Comparison of ENCODE assay signal across 16 cellular contexts in genomic region chr1:2610036-2610720, GRCh38. TPM values are rescaled to one million over a fixed set of nuclear protein-coding genes. Genes with fewer than 3 reads are reported as not detected.
DNase-seq lines count a peak whose midpoint lies in the region; ATAC-seq and TF ChIP-seq lines count a peak whose summit lies in the region.
"Had no signal": no experiment of that assay in that cellular context is flagged by ENCODE, and none has a peak within 500 bp of the region (broad histone marks: within the 10 kb centered on the region; RNA-seq: fewer than 3 reads in every experiment).

No MANE protein-coding gene starts in this region.

- ATAC-seq in upper lobe of right lung = no peak
- ATAC-seq: effector memory CD8-positive, alpha-beta T cell had no signal

- H3K9me3 Mint-ChIP-seq in activated naive CD4-positive, alpha-beta T cell treated with anti-CD3 and anti-CD28 coated beads, Interleukin-2, amount 10 ng/mL, durations not matched to agents 7 days and 5 days = peaks cover 18% of the 10 kb centered on the region

- CTCF ChIA-PET in activated naive CD4-positive, alpha-beta T cell treated with anti-CD3 and anti-CD28 coated beads, Interleukin-2, amount 10 ng/mL, durations not matched to agents 7 days and 5 days (lab: Charles Lee) = no interaction called here

- peak; percentile 17 for DNase-seq in activated naive CD4-positive, alpha-beta T cell treated with anti-CD3 and anti-CD28 coated beads, Interleukin-2, amount 10 ng/mL, durations not matched to agents 7 days and 5 days
- no peak for DNase-seq in activated naive CD4-positive, alpha-beta T cell (lab: John Stamatoyannopoulos, UW)
- DNase-seq in astrocyte of the hippocampus (ENCODE audit: low read depth, low spot score) (peak; percentile 49), medulla oblongata (ENCODE audit: extremely low spot score) (peak; percentile 20), upper lobe of right lung (peak; percentile 50), AG20443 (ENCODE audit: low spot score) (no peak), iPS-NIHi7 (ENCODE audit: extremely low spot score) (no peak)
- no peak for DNase-seq in central memory CD4-positive, alpha-beta T cell
- DNase-seq: activated CD8-positive, alpha-beta T cell treated with anti-CD3 and anti-CD28 coated beads, Interleukin-2, amount 10 ng/mL, durations not matched to agents 7 days and 5 days; Caco-2; effector memory CD8-positive, alpha-beta T cell; GDM1; naive B cell; RPMI8226 had no signal

- H3K4me1 Mint-ChIP-seq in activated naive CD4-positive, alpha-beta T cell treated with anti-CD3 and anti-CD28 coated beads, Interleukin-2, amount 10 ng/mL, durations not matched to agents 7 days and 5 days = no peaks in the 10 kb centered on the region

- no peaks in the 10 kb centered on the region for H3K9me3 ChIP-seq in upper lobe of right lung
- H3K9me3 ChIP-seq: Caco-2 had no signal

- no peaks in the 10 kb centered on the region for H3K36me3 Mint-ChIP-seq in activated naive CD4-positive, alpha-beta T cell treated with anti-CD3 and anti-CD28 coated beads, Interleukin-2, amount 10 ng/mL, durations not matched to agents 7 days and 5 days

- H3K27ac ChIP-seq in upper lobe of right lung = no peak overlapping the region

- H3K4me3 ChIP-seq in upper lobe of right lung = no peak overlapping the region

- H3K4me1 ChIP-seq in upper lobe of right lung = peaks cover 5% of the 10 kb centered on the region
- H3K4me1 ChIP-seq: Caco-2 had no signal

- peaks cover 11% of the 10 kb centered on the region for H3K27me3 Mint-ChIP-seq in activated naive CD4-positive, alpha-beta T cell treated with anti-CD3 and anti-CD28 coated beads, Interleukin-2, amount 10 ng/mL, durations not matched to agents 7 days and 5 days
- H3K27me3 Mint-ChIP-seq: stimulated activated naive CD8-positive, alpha-beta T cell treated with anti-CD3 and anti-CD28 coated beads, Interleukin-15, Interleukin-2, amounts not matched to agents 100 ng/mL and 50 ng/mL, for 24 hours had no signal

- no peaks in the 10 kb centered on the region for H3K27me3 ChIP-seq in upper lobe of right lung

- no peak overlapping the region for H3K27ac Mint-ChIP-seq in activated naive CD4-positive, alpha-beta T cell treated with anti-CD3 and anti-CD28 coated beads, Interleukin-2, amount 10 ng/mL, durations not matched to agents 7 days and 5 days
- H3K27ac Mint-ChIP-seq: activated CD8-positive, alpha-beta T cell treated with anti-CD3 and anti-CD28 coated beads, Interleukin-2, amount 10 ng/mL, durations not matched to agents 7 days and 5 days; effector memory CD8-positive, alpha-beta T cell; naive B cell; stimulated activated naive CD8-positive, alpha-beta T cell treated with anti-CD3 and anti-CD28 coated beads, Interleukin-15, Interleukin-2, amounts not matched to agents 100 ng/mL and 50 ng/mL, for 24 hours had no signal

- intact Hi-C loops in upper lobe of right lung (cut with DNase I) = no loop called here

- no peak overlapping the region for H3K4me3 Mint-ChIP-seq in activated naive CD4-positive, alpha-beta T cell treated with anti-CD3 and anti-CD28 coated beads, Interleukin-2, amount 10 ng/mL, durations not matched to agents 7 days and 5 days
- H3K4me3 Mint-ChIP-seq: activated CD8-positive, alpha-beta T cell treated with anti-CD3 and anti-CD28 coated beads, Interleukin-2, amount 10 ng/mL, durations not matched to agents 7 days and 5 days; effector memory CD8-positive, alpha-beta T cell; naive B cell; stimulated activated naive CD8-positive, alpha-beta T cell treated with anti-CD3 and anti-CD28 coated beads, Interleukin-15, Interleukin-2, amounts not matched to agents 100 ng/mL and 50 ng/mL, for 24 hours had no signal

- no peak for TF ChIP-seq CTCF in upper lobe of right lung (IDR thresholded peaks at IDR 0.05)

- no peaks in the 10 kb centered on the region for H3K36me3 ChIP-seq in upper lobe of right lung

RNA-seq across cellular contexts. Expression of gene MMEL1, which starts 22.6 kb away (rescaled TPM):
- 3.2 TPM for total RNA-seq in upper lobe of right lung
- total RNA-seq: Caco-2, HepG2 had no signal

RNA-seq across cellular contexts. Expression of gene PRXL2B, which starts 23.6 kb away (rescaled TPM):
- 25.9 TPM for total RNA-seq in upper lobe of right lung

RNA-seq across cellular contexts. Expression of gene TNFRSF14, which starts 54.0 kb away (rescaled TPM):
- 133 TPM for total RNA-seq in upper lobe of right lung

Comparison
In these comparisons a context has a peak if more than half of its experiments do, and no peak if none do; other contexts are left out.
1. DNase-seq: peak in activated naive CD4-positive, alpha-beta T cell treated with anti-CD3 and anti-CD28 coated beads, Interleukin-2, amount 10 ng/mL, durations not matched to agents 7 days and 5 days (single experiment), astrocyte of the hippocampus (single experiment), medulla oblongata (single experiment) and upper lobe of right lung (single experiment); none in activated naive CD4-positive, alpha-beta T cell (0 of 4), AG20443 (single experiment), iPS-NIHi7 (single experiment) and central memory CD4-positive, alpha-beta T cell (single experiment).